Comparison of ENCODE assay signal across 8 cellular contexts in genomic region chr1:109483658-109484518, GRCh38. TPM values are rescaled to one million over a fixed set of nuclear protein-coding genes. Genes with fewer than 3 reads are reported as not detected.
A peak's percentile ranks its signal among the peaks of the same experiment; 100 is the strongest.
DNase-seq lines count a peak whose midpoint lies in the region; ATAC-seq and TF ChIP-seq lines count a peak whose summit lies in the region.

Gene ATXN7L2, plus strand, starts transcription at chr1:109483905. Its CDS starts 49 bp downstream, at chr1:109483954.

- peak within 1 kb of the TSS; percentile 95 for H3K4me3 Mint-ChIP-seq in activated T-cell treated with anti-CD3 and anti-CD28 coated beads, Interleukin-2, amount 50 U/mL, for 4 hours

- no peaks in the 10 kb centered on the region for H3K9me3 Mint-ChIP-seq in activated T-cell treated with anti-CD3 and anti-CD28 coated beads, Interleukin-2, amount 50 U/mL, for 4 hours

- peaks cover 36% of the 10 kb centered on the region for H3K4me1 Mint-ChIP-seq in activated T-cell treated with anti-CD3 and anti-CD28 coated beads, Interleukin-2, amount 50 U/mL, for 4 hours (ENCODE audit: low read depth)

- H3K36me3 Mint-ChIP-seq in activated T-cell treated with anti-CD3 and anti-CD28 coated beads, Interleukin-2, amount 50 U/mL, for 4 hours (ENCODE audit: insufficient read depth) = peaks cover 16% of the 10 kb centered on the region

- ATAC-seq in GM21723 (IDR thresholded peaks at IDR 0.05; ENCODE audit: unreplicated experiment) = peak; percentile 81
- peak; percentile 79 to 81 for ATAC-seq in activated T-cell treated with anti-CD3 and anti-CD28 coated beads, Interleukin-2, amount 50 U/mL, for 4 hours
- peak; percentile 92 for ATAC-seq in esophagus mucosa

- H3K27me3 Mint-ChIP-seq in activated T-cell treated with anti-CD3 and anti-CD28 coated beads, Interleukin-2, amount 50 U/mL, for 4 hours (ENCODE audit: low read depth) = peaks cover 3% of the 10 kb centered on the region

- DNase-seq in DMS53 (lab: John Stamatoyannopoulos, UW) (peak; percentile 96), KG1 (lab: John Stamatoyannopoulos, UW) (peak; percentile 90), myocyte (ENCODE audit: low read depth) (peak; percentile 89)
- DNase-seq in activated T-cell treated with anti-CD3 and anti-CD28 coated beads, Interleukin-2, amount 50 U/mL, for 4 hours = peak; percentile 89
- peak; percentile 86 to 91 for DNase-seq in stimulated activated CD8-positive, alpha-beta memory T cell treated with anti-CD3 and anti-CD28 coated beads, Interleukin-7, amount 100 ng/mL, for 4 hours (ENCODE audit: low read depth in 2 of 2)

TF ChIP-seq in PFSK-1, 5 proteins besides CTCF, POLR2A, EP300 and RAD21:
- TF ChIP-seq FOXP2 (optimal IDR thresholded peaks at IDR 0.05; ENCODE audit: borderline replicate concordance, extremely low read depth, extremely low read length, insufficient read depth) = peak; percentile 9
- TF ChIP-seq REST (IDR thresholded peaks at IDR 0.05; ENCODE audit: insufficient read depth in 1 of 2, low read depth in 2 of 2, low read length in 2 of 2) = peak; percentile 26 to 37; a peak in 2 of 4 replicates
- peak; percentile 92 for TF ChIP-seq TAF1 (IDR thresholded peaks at IDR 0.05; ENCODE audit: borderline replicate concordance, insufficient read depth, low read length)
- TF ChIP-seq SIN3A (IDR thresholded peaks at IDR 0.05; ENCODE audit: borderline replicate concordance, insufficient read depth, low read length) = peak; percentile 69; the same call in 1 of the 2 replicates
- TF ChIP-seq POLR2AphosphoS5 (IDR thresholded peaks at IDR 0.05; ENCODE audit: low read depth, low read length) = peak; percentile 48; the same call in 1 of the 2 replicates

RNA-seq across cellular contexts. Expression of gene ATXN7L2, which starts in this region (rescaled TPM):
- polyA plus RNA-seq in PFSK-1 (2012; ENCODE audit: insufficient read length, low read depth) = 11.5 TPM
- 10 to 100 TPM; 19.5 to 23.8 (median 23.6) TPM for total RNA-seq in activated T-cell treated with anti-CD3 and anti-CD28 coated beads, Interleukin-2, amount 50 U/mL, for 4 hours
- total RNA-seq in esophagus mucosa (2.7 TPM), myocyte (6.1 and 6.7 TPM in 2 replicates)
- polyA plus RNA-seq in myocyte (2012) = 2.6 TPM

Comparison
In these comparisons a context has a peak if more than half of its experiments do, and no peak if none do; other contexts are left out.
1. Peak in every context shown above with its lines: DNase-seq and ATAC-seq.